8 cellular contexts compared by ENCODE assay signal in the genomic region with DNA sequence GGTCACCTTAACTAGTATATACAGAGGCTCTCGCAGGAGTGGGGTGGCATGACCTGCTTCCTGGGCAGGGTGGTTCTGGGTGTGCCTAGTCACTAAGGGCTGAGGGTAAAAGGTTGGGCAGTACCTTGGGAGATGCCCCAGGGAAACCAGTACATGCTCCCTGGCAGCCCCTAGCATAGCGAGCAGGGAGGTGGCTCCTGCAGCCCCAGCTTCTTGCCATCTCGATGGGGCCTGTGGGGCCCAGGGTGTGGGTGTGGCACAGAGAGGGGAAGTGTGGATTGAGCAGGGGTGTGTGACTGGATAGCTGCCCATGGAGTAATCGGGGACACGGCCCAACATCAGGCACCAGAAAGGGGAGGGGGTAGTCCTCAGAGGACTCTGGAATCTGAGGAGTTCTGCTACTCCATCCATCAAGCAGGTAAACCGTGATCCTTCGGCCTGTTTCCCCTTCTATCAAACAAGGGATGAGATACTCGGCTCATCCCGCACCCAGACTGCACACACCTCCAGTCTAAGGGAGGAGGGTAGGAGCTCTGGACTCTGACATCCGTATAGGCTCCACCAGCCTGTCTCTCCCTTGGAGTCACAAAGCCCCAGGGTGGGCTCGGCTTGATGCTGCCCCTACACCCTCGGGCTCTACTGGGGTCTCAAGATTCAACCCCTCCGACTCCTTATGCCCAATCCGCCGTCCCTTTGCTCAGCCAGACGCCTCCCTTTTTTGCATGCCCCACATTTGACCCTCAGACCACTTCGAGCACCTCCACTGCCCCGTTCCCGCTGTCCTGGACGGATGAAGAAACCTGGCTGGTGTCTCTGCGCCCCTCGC. TPM values are rescaled to one million over a fixed set of nuclear protein-coding genes. Genes with fewer than 3 reads are reported as not detected.
DNase-seq lines count a peak whose midpoint lies in the region; ATAC-seq and TF ChIP-seq lines count a peak whose summit lies in the region.

No MANE protein-coding gene starts in this region.

- peak overlapping the region; percentile 92 for H4K91ac ChIP-seq in trophoblast cell (ENCODE audit: low read depth, low read length)

- peak overlapping the region; percentile 61 for H3K4me2 ChIP-seq in trophoblast cell (ENCODE audit: low read length)

- H3K4me1 ChIP-seq in SJCRH30 (no peaks in the 10 kb centered on the region), trophoblast cell (ENCODE audit: control insufficient read depth in 1 of 2, insufficient read depth in 2 of 2, low read length in 2 of 2) (peaks cover 13 to 16% of the 10 kb centered on the region in 2 experiments)

- DNase-seq in NCI-H748 (lab: John Stamatoyannopoulos, UW; ENCODE audit: unreplicated experiment) (peak; percentile 57), NCI-H748 treated with DMSO at 0.1 percent for 48 hours (lab: John Stamatoyannopoulos, UW) (no peak), SJCRH30 (no peak), erythroblast (lab: John Stamatoyannopoulos, UW) (peak; percentile 62 to 65), trophoblast cell (no peak), HCEC 1CT (no peak), DMS153 treated with DMSO at 0.1 percent for 48 hours (lab: John Stamatoyannopoulos, UW; ENCODE audit: unreplicated experiment) (no peak)

- no peak overlapping the region for H3K23ac ChIP-seq in trophoblast cell (ENCODE audit: low read length)

- H3K27ac ChIP-seq in SJCRH30 (peak overlapping the region; percentile 67), trophoblast cell (ENCODE audit: low read depth, low read length) (peak overlapping the region; percentile 80)

- peak overlapping the region; percentile 87 for H2AK5ac ChIP-seq in trophoblast cell (ENCODE audit: low read length)

- peak overlapping the region; percentile 67 for H2BK120ac ChIP-seq in trophoblast cell (ENCODE audit: insufficient read depth, low read length, poor library complexity)

- H3K4ac ChIP-seq in trophoblast cell (ENCODE audit: low read depth, low read length), result peak overlapping the region; percentile 81

- peaks cover 17% of the 10 kb centered on the region for H3K79me1 ChIP-seq in trophoblast cell (ENCODE audit: low read length)

- H3K36me3 ChIP-seq in SJCRH30, result no peaks in the 10 kb centered on the region; the same call in 1 of the 2 replicates
- peaks cover 21 to 22% of the 10 kb centered on the region in 2 experiments for H3K36me3 ChIP-seq in trophoblast cell (ENCODE audit: control insufficient read depth in 1 of 2, insufficient read depth in 2 of 2, low read length in 2 of 2)

- peak overlapping the region; percentile 93 for H4K12ac ChIP-seq in trophoblast cell (ENCODE audit: low read depth, low read length)

- no peak overlapping the region for H2BK12ac ChIP-seq in trophoblast cell (ENCODE audit: low read length)

- peak overlapping the region; percentile 72 for H2AFZ ChIP-seq in trophoblast cell (ENCODE audit: insufficient read depth, low read length, poor library complexity)

- no peaks in the 10 kb centered on the region for H3K9me3 ChIP-seq in SJCRH30 (replicated peaks)
- no peaks in the 10 kb centered on the region for H3K9me3 ChIP-seq in trophoblast cell (ENCODE audit: insufficient read depth, low read depth, low read length)

- H3K14ac ChIP-seq in trophoblast cell (ENCODE audit: low read length), result peak overlapping the region; percentile 94

- peak overlapping the region; percentile 83 for H3K18ac ChIP-seq in trophoblast cell (ENCODE audit: low read length)

- no CpG with 5 or more reads among the region's 22 CpGs for WGBS in trophoblast cell (ENCODE audit: extremely low coverage, insufficient coverage, insufficient read length)

- peak overlapping the region; percentile 91 for H3K9ac ChIP-seq in trophoblast cell (ENCODE audit: low read length)

- H3K27me3 ChIP-seq in SJCRH30, result no peaks in the 10 kb centered on the region
- no peaks in the 10 kb centered on the region for H3K27me3 ChIP-seq in trophoblast cell (ENCODE audit: insufficient read depth, low read length)

- H3K4me3 ChIP-seq in SJCRH30 (peak overlapping the region; percentile 75), trophoblast cell (ENCODE audit: low read depth, low read length) (peak overlapping the region; percentile 88)

- TF ChIP-seq POLR2A in erythroblast (IDR thresholded peaks at IDR 0.05; ENCODE audit: low read length), result peak; percentile 15
- TF ChIP-seq POLR2A in GM18505 (IDR thresholded peaks at IDR 0.05; ENCODE audit: borderline replicate concordance, extremely low read depth, insufficient read depth, insufficient read length), result no peak

- H4K8ac ChIP-seq in trophoblast cell (ENCODE audit: low read depth, low read length), result peak overlapping the region; percentile 64

- ATAC-seq in GM18505 (IDR thresholded peaks at IDR 0.05; ENCODE audit: unreplicated experiment), result no peak

- H2BK5ac ChIP-seq in trophoblast cell (ENCODE audit: low read depth, low read length, poor library complexity), result peak overlapping the region; percentile 54

- H3K79me2 ChIP-seq in trophoblast cell (ENCODE audit: control insufficient read depth, insufficient read depth, low read length, poor library complexity), result peaks cover 21% of the 10 kb centered on the region

RNA-seq across cellular contexts. Expression of gene ZBTB45, which starts 1.1 kb away (rescaled TPM):
- 5.1 and 5.5 TPM in 2 replicates for total RNA-seq in SJCRH30 (2014; rRNA removed; shearing (Covaris generic))
- polyA plus RNA-seq in trophoblast cell (2013), result 14.8 and 15.3 TPM in 2 replicates

RNA-seq across cellular contexts. Expression of gene SLC27A5, which starts 6.7 kb away (rescaled TPM):
- total RNA-seq in SJCRH30 (2014; rRNA removed; shearing (Covaris generic)), result 0.89 and 1.0 TPM in 2 replicates
- 4.0 and 4.6 TPM in 2 replicates for polyA plus RNA-seq in trophoblast cell (2013)

RNA-seq across cellular contexts. Expression of gene TRIM28, which starts 25.4 kb away (rescaled TPM):
- 586 and 615 TPM in 2 replicates for total RNA-seq in SJCRH30 (2014; rRNA removed; shearing (Covaris generic))
- 646 and 654 TPM in 2 replicates for polyA plus RNA-seq in trophoblast cell (2013)

RNA-seq across cellular contexts. Expression of gene CHMP2A, which starts 36.4 kb away (rescaled TPM):
- total RNA-seq in SJCRH30 (2014; rRNA removed; shearing (Covaris generic)), result 40.1 and 44.9 TPM in 2 replicates
- polyA plus RNA-seq in trophoblast cell (2013), result 137 and 138 TPM in 2 replicates

RNA-seq across cellular contexts. Expression of gene UBE2M, which starts 39.9 kb away (rescaled TPM):
- 62.8 and 72.0 TPM in 2 replicates for total RNA-seq in SJCRH30 (2014; rRNA removed; shearing (Covaris generic))
- 98.2 and 99.0 TPM in 2 replicates for polyA plus RNA-seq in trophoblast cell (2013)

Comparison
In these comparisons a context has a peak if more than half of its experiments do, and no peak if none do; other contexts are left out.
1. DNase-seq: peak in NCI-H748 (single experiment) and erythroblast (2 of 2); none in NCI-H748 treated with DMSO at 0.1 percent for 48 hours (single experiment), SJCRH30 (0 of 2), trophoblast cell (0 of 2), HCEC 1CT (single experiment) and DMS153 treated with DMSO at 0.1 percent for 48 hours (single experiment).